14 cellular contexts compared by ENCODE assay signal in the genomic region with DNA sequence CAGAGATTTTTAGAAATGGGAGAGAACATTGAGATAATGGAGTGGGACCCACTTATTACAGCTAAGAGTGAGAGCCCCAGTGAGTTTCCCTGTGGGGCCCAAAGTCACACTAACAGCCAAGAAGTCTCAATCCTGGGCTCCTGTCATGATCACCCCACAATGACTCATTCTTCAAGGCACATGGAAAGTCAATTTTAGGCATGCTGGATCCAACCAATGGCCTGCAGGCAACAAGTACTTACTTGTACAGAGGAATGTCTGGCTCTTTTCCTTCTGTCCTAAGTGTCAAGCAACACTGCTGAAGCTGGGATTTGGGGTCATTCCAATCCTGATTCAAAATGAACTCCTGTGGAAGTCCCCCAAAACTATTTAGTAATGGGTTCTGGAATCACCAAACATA.
DNase-seq lines count a peak whose midpoint lies in the region; ATAC-seq and TF ChIP-seq lines count a peak whose summit lies in the region.
"Had no signal": no experiment of that assay in that cellular context is flagged by ENCODE, and none has a peak within 500 bp of the region (broad histone marks: within the 10 kb centered on the region; RNA-seq: fewer than 3 reads in every experiment).

No MANE protein-coding gene starts in this region.

- H3K27ac Mint-ChIP-seq in MCF 10A (ENCODE audit: low read depth, unreplicated experiment): peak overlapping the region; percentile 79
- H3K27ac Mint-ChIP-seq: activated CD8-positive, alpha-beta T cell treated with anti-CD3 and anti-CD28 coated beads for 36 hours; activated naive CD4-positive, alpha-beta T cell treated with anti-CD3 and anti-CD28 coated beads for 36 hours; B cell; natural killer cell treated with Interleukin-12 subunit alpha and Interleukin-12 subunit beta and Interleukin-15 and Interleukin-18, amount 100 ng/mL, for 72 hours; stimulated activated memory B cell treated with anti-CD40 and anti-IgM and Interleukin-4, amounts not matched to agents 10 μg/mL and 1 μg/mL and 100 μg/mL, for 72 hours had no signal

- no peaks in the 10 kb centered on the region for H3K9me3 Mint-ChIP-seq in MCF 10A (ENCODE audit: unreplicated experiment)
- H3K9me3 Mint-ChIP-seq: activated CD8-positive, alpha-beta T cell treated with anti-CD3 and anti-CD28 coated beads for 36 hours; activated naive CD4-positive, alpha-beta T cell treated with anti-CD3 and anti-CD28 coated beads for 36 hours; natural killer cell treated with Interleukin-12 subunit alpha and Interleukin-12 subunit beta and Interleukin-15 and Interleukin-18, amount 100 ng/mL, for 72 hours; stimulated activated memory B cell treated with anti-CD40 and anti-IgM and Interleukin-4, amounts not matched to agents 10 μg/mL and 1 μg/mL and 100 μg/mL, for 72 hours had no signal

- POLR2A ChIA-PET in MCF 10A (lab: Yijun Ruan, JAX): interaction anchor here (0.5 to 2.0 kb wide), 6 partner anchors 11 to 124 kb away, joined by 3 to 9 read pairs (median 3); a partner anchor contains a TSS
- POLR2A ChIA-PET in HEK293T (lab: Yijun Ruan, JAX): no interaction called here

- ATAC-seq in GM19463 (IDR thresholded peaks at IDR 0.05; ENCODE audit: unreplicated experiment) (no peak), right lobe of liver (no peak), GM18861 (IDR thresholded peaks at IDR 0.05; ENCODE audit: unreplicated experiment) (no peak)
- ATAC-seq: activated CD8-positive, alpha-beta T cell treated with anti-CD3 and anti-CD28 coated beads for 36 hours; natural killer cell treated with Interleukin-12 subunit alpha and Interleukin-12 subunit beta and Interleukin-15 and Interleukin-18, amount 100 ng/mL, for 72 hours; stimulated activated memory B cell treated with anti-CD40 and anti-IgM and Interleukin-4, amounts not matched to agents 10 μg/mL and 1 μg/mL and 100 μg/mL, for 72 hours had no signal

- H3K4me1 Mint-ChIP-seq in MCF 10A (ENCODE audit: insufficient read depth, unreplicated experiment): peaks cover 36% of the 10 kb centered on the region
- H3K4me1 Mint-ChIP-seq: B cell; stimulated activated memory B cell treated with anti-CD40 and anti-IgM and Interleukin-4, amounts not matched to agents 10 μg/mL and 1 μg/mL and 100 μg/mL, for 72 hours had no signal

- no peaks in the 10 kb centered on the region for H3K27me3 ChIP-seq in right lobe of liver

- intact Hi-C loops in MCF 10A (cut with micrococcal nuclease) (no loop called here), right lobe of liver (cut with DNase I) (no loop called here)

- BruUV-seq in MCF 10A (replicated peaks; lab: Mats Ljungman, UMichigan): no TSS peak

- peak overlapping the region; percentile 6 for H3K4me3 Mint-ChIP-seq in MCF 10A (ENCODE audit: unreplicated experiment)
- H3K4me3 Mint-ChIP-seq: activated CD8-positive, alpha-beta T cell treated with anti-CD3 and anti-CD28 coated beads for 36 hours; activated naive CD4-positive, alpha-beta T cell treated with anti-CD3 and anti-CD28 coated beads for 36 hours; B cell; natural killer cell treated with Interleukin-12 subunit alpha and Interleukin-12 subunit beta and Interleukin-15 and Interleukin-18, amount 100 ng/mL, for 72 hours; stimulated activated memory B cell treated with anti-CD40 and anti-IgM and Interleukin-4, amounts not matched to agents 10 μg/mL and 1 μg/mL and 100 μg/mL, for 72 hours had no signal

- no peak for TF ChIP-seq CTCF in MCF 10A (IDR thresholded peaks at IDR 0.05; ENCODE audit: unreplicated experiment)
- no peak for TF ChIP-seq CTCF in right lobe of liver (IDR thresholded peaks at IDR 0.05)

- H3K9me3 ChIP-seq in right lobe of liver: no peaks in the 10 kb centered on the region

- DNase-seq in ACHN: peak; percentile 6
- DNase-seq in HPDE6-E6E7 (ENCODE audit: extremely low spot score): peak; percentile 43
- DNase-seq in MCF 10A (ENCODE audit: unreplicated experiment): peak; percentile 92
- DNase-seq in islet precursor cell: peak; percentile 92
- DNase-seq in right lobe of liver: no peak
- no peak for DNase-seq in HEK293T (ENCODE audit: extremely low spot score)
- DNase-seq: activated CD8-positive, alpha-beta T cell treated with anti-CD3 and anti-CD28 coated beads for 36 hours; activated naive CD4-positive, alpha-beta T cell treated with anti-CD3 and anti-CD28 coated beads for 36 hours; NCI-H1092 treated with DMSO at 0.1 percent for 48 hours had no signal

- no peak overlapping the region for H3K4me3 ChIP-seq in right lobe of liver

- CTCF ChIA-PET in MCF 10A (lab: Yijun Ruan, JAX) (interaction anchor here (0.5 to 0.8 kb wide), 2 partner anchors 18 to 67 kb away, joined by 3 to 4 read pairs; no protein-coding TSS in a partner anchor), HEK293T (lab: Yijun Ruan, JAX) (no interaction called here)

- H3K27me3 Mint-ChIP-seq in MCF 10A (ENCODE audit: insufficient read depth, unreplicated experiment): no peaks in the 10 kb centered on the region
- H3K27me3 Mint-ChIP-seq: activated CD8-positive, alpha-beta T cell treated with anti-CD3 and anti-CD28 coated beads for 36 hours; B cell; natural killer cell treated with Interleukin-12 subunit alpha and Interleukin-12 subunit beta and Interleukin-15 and Interleukin-18, amount 100 ng/mL, for 72 hours; stimulated activated memory B cell treated with anti-CD40 and anti-IgM and Interleukin-4, amounts not matched to agents 10 μg/mL and 1 μg/mL and 100 μg/mL, for 72 hours had no signal

- TF ChIP-seq POLR2A in right lobe of liver (IDR thresholded peaks at IDR 0.05): no peak

- in situ Hi-C loops in ACHN (cut with HindIII; ENCODE audit: low pct_ligation_motif_present, low pct_unique_long_range_greater_than_20kb, low sequenced_read_pairs): no loop called here

- H3K4me1 ChIP-seq in right lobe of liver: no peaks in the 10 kb centered on the region

- H3K27ac ChIP-seq in right lobe of liver: no peak overlapping the region

- H3K36me3 ChIP-seq in right lobe of liver: peaks cover 0 to 38% (median 2%) of the 10 kb centered on the region in 4 donors

- peaks cover 49% of the 10 kb centered on the region for H3K36me3 Mint-ChIP-seq in MCF 10A (ENCODE audit: insufficient read depth, unreplicated experiment)

TF ChIP-seq in HEK293T, 16 proteins besides CTCF, POLR2A, EP300 and RAD21:
- TF ChIP-seq ELF4 (IDR thresholded peaks at IDR 0.05) (no peak), NFRKB (IDR thresholded peaks at IDR 0.05) (no peak), ARNT (IDR thresholded peaks at IDR 0.05) (no peak), L3MBTL2 (conservative IDR thresholded peaks at IDR 0.05) (no peak), LEF1 (IDR thresholded peaks at IDR 0.05; ENCODE audit: borderline replicate concordance) (no peak), CTBP1 (IDR thresholded peaks at IDR 0.05; ENCODE audit: borderline replicate concordance) (no peak)
- TF ChIP-seq, protein P1, sequence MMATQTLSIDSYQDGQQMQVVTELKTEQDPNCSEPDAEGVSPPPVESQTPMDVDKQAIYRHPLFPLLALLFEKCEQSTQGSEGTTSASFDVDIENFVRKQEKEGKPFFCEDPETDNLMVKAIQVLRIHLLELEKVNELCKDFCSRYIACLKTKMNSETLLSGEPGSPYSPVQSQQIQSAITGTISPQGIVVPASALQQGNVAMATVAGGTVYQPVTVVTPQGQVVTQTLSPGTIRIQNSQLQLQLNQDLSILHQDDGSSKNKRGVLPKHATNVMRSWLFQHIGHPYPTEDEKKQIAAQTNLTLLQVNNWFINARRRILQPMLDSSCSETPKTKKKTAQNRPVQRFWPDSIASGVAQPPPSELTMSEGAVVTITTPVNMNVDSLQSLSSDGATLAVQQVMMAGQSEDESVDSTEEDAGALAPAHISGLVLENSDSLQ (IDR thresholded peaks at IDR 0.05): no peak

Comparison
In these comparisons a context has a peak if more than half of its experiments do, and no peak if none do; other contexts are left out.
1. DNase-seq: peak in ACHN (single experiment), HPDE6-E6E7 (single experiment), MCF 10A (single experiment) and islet precursor cell (single experiment); none in right lobe of liver (0 of 3) and HEK293T (single experiment).